8 cellular contexts compared by ENCODE assay signal in the genomic region with DNA sequence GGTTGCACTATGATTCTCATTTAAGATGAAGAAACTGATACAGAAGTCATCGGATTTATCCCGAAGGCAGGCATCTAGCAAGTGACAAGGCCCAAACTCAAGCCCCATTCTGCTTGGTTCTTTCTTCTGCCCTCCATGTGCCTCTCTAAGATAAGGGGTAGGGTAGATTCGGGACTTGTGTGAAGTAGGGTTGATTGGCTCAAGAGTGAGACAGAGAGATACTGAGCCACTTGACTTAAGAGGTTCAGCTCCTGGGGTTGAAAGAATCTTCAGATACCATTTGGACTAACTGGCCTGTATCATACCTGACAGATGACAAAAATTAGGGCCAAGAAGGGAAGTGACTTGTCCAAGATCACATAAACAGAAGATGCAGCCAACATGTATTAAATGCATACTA. TPM values are rescaled to one million over a fixed set of nuclear protein-coding genes. Genes with fewer than 3 reads are reported as not detected.
DNase-seq lines count a peak whose midpoint lies in the region; ATAC-seq and TF ChIP-seq lines count a peak whose summit lies in the region.

No MANE protein-coding gene starts in this region.

- H3K4me3 Mint-ChIP-seq in chondrocyte (ENCODE audit: unreplicated experiment) = peak overlapping the region; percentile 81
- peak overlapping the region; percentile 88 to 99 (median 96) for H3K4me3 Mint-ChIP-seq in naive B cell

- no peak for TF ChIP-seq CTCF in AG10803 (conservative IDR thresholded peaks at IDR 0.05; ENCODE audit: low read length)
- no peak for TF ChIP-seq CTCF in KMS-11 (conservative IDR thresholded peaks at IDR 0.05; ENCODE audit: low read depth, low read length)
- no peak for TF ChIP-seq CTCF in chondrocyte (IDR thresholded peaks at IDR 0.05)
- TF ChIP-seq CTCF in GM10266 (IDR thresholded peaks at IDR 0.05; ENCODE audit: control insufficient read depth, insufficient read depth, low read depth, missing control alignments) = no peak

- no peak overlapping the region for H2AFZ ChIP-seq in KMS-11 (ENCODE audit: low read depth)

- H3K36me3 ChIP-seq in KMS-11 (ENCODE audit: insufficient read depth) = no peaks in the 10 kb centered on the region

- no peak for ATAC-seq in naive B cell (ENCODE audit: low read depth in 2 of 2)

- peaks cover 16% of the 10 kb centered on the region for H3K4me1 Mint-ChIP-seq in chondrocyte (ENCODE audit: low read depth)
- H3K4me1 Mint-ChIP-seq in naive B cell = peaks cover 17 to 23% (median 20%) of the 10 kb centered on the region in 3 donors

- peak overlapping the region; percentile 93 for H3K4me2 ChIP-seq in KMS-11

- no peaks in the 10 kb centered on the region for H4K20me1 ChIP-seq in KMS-11 (ENCODE audit: insufficient read depth)

- no peaks in the 10 kb centered on the region for H3K27me3 Mint-ChIP-seq in chondrocyte (ENCODE audit: low read depth)
- H3K27me3 Mint-ChIP-seq in naive B cell = no peaks in the 10 kb centered on the region

- H3K79me2 ChIP-seq in KMS-11 (ENCODE audit: insufficient read depth, low read depth) = peaks cover 15% of the 10 kb centered on the region; the same call in 1 of the 2 replicates

- DNase-seq in AG10803 (ENCODE audit: low read depth) = no peak
- no peak for DNase-seq in chondrocyte (ENCODE audit: low spot score)
- DNase-seq in naive B cell = no peak
- no peak for DNase-seq in GM10266 (ENCODE audit: extremely low spot score)
- DNase-seq in UCSD-AML1 (lab: John Stamatoyannopoulos, UW; ENCODE audit: unreplicated experiment) = no peak
- no peak for DNase-seq in NCI-H2227 (lab: John Stamatoyannopoulos, UW; ENCODE audit: unreplicated experiment)
- DNase-seq in midbrain (lab: John Stamatoyannopoulos, UW) = no peak

- H3K36me3 Mint-ChIP-seq in chondrocyte (ENCODE audit: low read depth) = peaks cover 7% of the 10 kb centered on the region
- peaks cover 0 to 6% of the 10 kb centered on the region in 2 donors for H3K36me3 Mint-ChIP-seq in naive B cell

- H3K27ac ChIP-seq in KMS-11 = no peak overlapping the region; the same call in 1 of the 2 replicates

- no peaks in the 10 kb centered on the region for H3K9me3 Mint-ChIP-seq in chondrocyte (ENCODE audit: low read depth)
- no peaks in the 10 kb centered on the region for H3K9me3 Mint-ChIP-seq in naive B cell

- H3K4me3 ChIP-seq in AG10803 (ENCODE audit: low read length) = peak overlapping the region; percentile 95
- H3K4me3 ChIP-seq in KMS-11 (IDR thresholded peaks at IDR 0.05; ENCODE audit: insufficient read depth, low read depth, low read length) = no peak overlapping the region

- peaks cover 9% of the 10 kb centered on the region for H3K4me1 ChIP-seq in KMS-11 (ENCODE audit: low read depth, poor library complexity, severe bottlenecking)

- H3K27ac Mint-ChIP-seq in chondrocyte (ENCODE audit: unreplicated experiment) = no peak overlapping the region
- H3K27ac Mint-ChIP-seq in naive B cell = peak overlapping the region; percentile 70 to 100 (median 99)

- H3K27me3 ChIP-seq in KMS-11 (ENCODE audit: insufficient read depth, low read depth) = no peaks in the 10 kb centered on the region

- H3K9ac ChIP-seq in KMS-11 = peak overlapping the region; percentile 87

RNA-seq across cellular contexts. Expression of a gene that starts 0.9 kb away (rescaled TPM):
- total RNA-seq in chondrocyte = 13.9 to 19.3 TPM (median 14.8 TPM) in 3 replicates
- polyA plus RNA-seq in naive B cell (ENCODE audit: low read depth in 6 of 6) = 10 to 100 TPM; 16.9 to 26.7 (median 22.5) TPM

RNA-seq across cellular contexts. Expression of a gene that starts 31.7 kb away (rescaled TPM):
- 11.6 to 20.0 TPM (median 17.1 TPM) in 3 replicates for total RNA-seq in chondrocyte
- polyA plus RNA-seq in naive B cell (ENCODE audit: low read depth in 6 of 6) = 10 to 100 TPM; 22.2 to 53.0 (median 31.6) TPM
